Comparison of ENCODE assay signal across 30 cellular contexts in the genomic region with DNA sequence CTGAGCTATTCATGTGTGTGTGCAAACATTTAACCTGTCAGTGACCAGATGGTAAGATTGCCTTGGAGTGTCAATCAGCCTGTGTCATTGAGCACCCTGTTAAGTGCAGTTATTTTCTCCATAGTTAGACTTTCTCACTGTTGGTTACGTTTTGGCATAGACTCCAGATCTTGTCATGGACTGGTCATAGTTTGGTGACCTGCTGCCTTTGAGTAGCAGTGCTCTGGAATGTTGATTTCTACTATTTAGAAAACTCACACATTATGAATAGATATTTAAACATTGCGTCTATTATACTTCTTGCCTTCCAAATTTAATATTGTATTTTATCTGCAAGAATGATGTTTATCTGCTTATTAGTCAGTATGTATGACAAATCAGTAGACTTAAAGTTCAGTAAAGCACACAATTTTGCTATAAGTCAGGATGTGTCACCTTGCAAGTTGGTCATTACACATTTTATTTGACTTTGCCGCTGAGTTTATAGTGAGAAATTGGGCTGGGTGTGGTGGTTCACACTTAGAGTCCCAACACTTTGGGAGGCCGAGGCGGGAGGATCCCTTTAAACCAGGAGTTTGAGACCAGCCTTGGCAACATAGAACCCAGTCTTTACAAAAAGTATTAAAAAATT. TPM values are rescaled to one million over a fixed set of nuclear protein-coding genes. Genes with fewer than 3 reads are reported as not detected.
DNase-seq lines count a peak whose midpoint lies in the region; ATAC-seq and TF ChIP-seq lines count a peak whose summit lies in the region.
"Had no signal": no experiment of that assay in that cellular context is flagged by ENCODE, and none has a peak within 500 bp of the region (broad histone marks: within the 10 kb centered on the region; RNA-seq: fewer than 3 reads in every experiment).

No MANE protein-coding gene starts in this region.

- peaks cover 17% of the 10 kb centered on the region for H4K20me1 ChIP-seq in GM23248 (ENCODE audit: insufficient read depth)

- intact Hi-C loops in natural killer cell (cut with micrococcal nuclease): loop anchor here (1.0 kb wide), 1 partner anchor 42 kb away; no protein-coding TSS in a partner anchor

- WGBS in GM23248 (ENCODE audit: low coverage in 1 of 2, low lambda C conversion rate in 2 of 2, missing lambda C conversion rate in 2 of 2), 2 experiments: 86 to 91% methylated on average over 5 of the region's 5 CpGs

- H2AFZ ChIP-seq in GM23248: no peak overlapping the region

- no peak for ATAC-seq in CD4-positive, CD25-positive, alpha-beta regulatory T cell (ENCODE audit: low read depth in 2 of 2)
- no peak for ATAC-seq in activated naive CD8-positive, alpha-beta T cell treated with anti-CD3 and anti-CD28 coated beads, Interleukin-2, amount 10 ng/mL, durations not matched to agents 7 days and 5 days (ENCODE audit: low read depth)
- ATAC-seq in natural killer cell (peak; percentile 58 to 75 (median 72)), GM19035 (IDR thresholded peaks at IDR 0.05; ENCODE audit: unreplicated experiment) (no peak)
- ATAC-seq: Right ventricle myocardium inferior; stimulated activated memory B cell treated with anti-CD40 and anti-IgM and Interleukin-4, amounts not matched to agents 10 μg/mL and 1 μg/mL and 100 μg/mL, for 72 hours; T-helper 17 cell had no signal

- no peak overlapping the region for H3K9ac ChIP-seq in GM23248
- H3K9ac ChIP-seq: SK-N-SH had no signal

- no peaks in the 10 kb centered on the region for H3K27me3 ChIP-seq in CD4-positive, CD25-positive, alpha-beta regulatory T cell (ENCODE audit: control insufficient read depth, insufficient read depth, low read length)
- H3K27me3 ChIP-seq in GM23248 (replicated peaks; ENCODE audit: insufficient read depth) (no peaks in the 10 kb centered on the region), right atrium auricular region (no peaks in the 10 kb centered on the region)

- peaks cover 96% of the 10 kb centered on the region for H3K79me2 ChIP-seq in GM23248 (ENCODE audit: insufficient read depth)

- no peak overlapping the region for H3K4me3 ChIP-seq in CD4-positive, CD25-positive, alpha-beta regulatory T cell (ENCODE audit: low read depth, low read length)
- H3K4me3 ChIP-seq in GM23248: no peak overlapping the region
- no peak overlapping the region for H3K4me3 ChIP-seq in right atrium auricular region
- H3K4me3 ChIP-seq: left ventricle myocardium inferior, prostate gland had no signal

- H3F3A ChIP-seq in GM23248 (ENCODE audit: insufficient read depth): peaks cover 21% of the 10 kb centered on the region

- no peak overlapping the region for H3K4me2 ChIP-seq in GM23248 (ENCODE audit: unreplicated experiment)
- H3K4me2 ChIP-seq: SK-N-SH had no signal

- H3K27me3 Mint-ChIP-seq in CD4-positive, CD25-positive, alpha-beta regulatory T cell: no peaks in the 10 kb centered on the region
- no peaks in the 10 kb centered on the region for H3K27me3 Mint-ChIP-seq in activated naive CD8-positive, alpha-beta T cell treated with anti-CD3 and anti-CD28 coated beads, Interleukin-2, amount 10 ng/mL, durations not matched to agents 7 days and 5 days
- no peaks in the 10 kb centered on the region for H3K27me3 Mint-ChIP-seq in natural killer cell (ENCODE audit: low read depth in 2 of 2)
- H3K27me3 Mint-ChIP-seq in T-helper 2 cell treated with Interferon-gamma antibody and Interleukin-4, amounts not matched to agents 5 μg/mL and 100 μg/mL, for 36 hours (ENCODE audit: low read depth): no peaks in the 10 kb centered on the region
- H3K27me3 Mint-ChIP-seq: activated CD4-positive, alpha-beta memory T cell treated with anti-CD3 and anti-CD28 coated beads, Interleukin-2, amount 10 ng/mL, durations not matched to agents 7 days and 5 days; activated naive CD8-positive, alpha-beta T cell; IgD-negative memory B cell; stimulated activated memory B cell treated with anti-CD40 and anti-IgM and Interleukin-4, amounts not matched to agents 10 μg/mL and 1 μg/mL and 100 μg/mL, for 72 hours; T-helper 17 cell had no signal

- TF ChIP-seq CTCF in natural killer cell (IDR thresholded peaks at IDR 0.05) (no peak), right atrium auricular region (IDR thresholded peaks at IDR 0.05) (no peak)

- POLR2A ChIA-PET in activated naive CD8-positive, alpha-beta T cell treated with anti-CD3 and anti-CD28 coated beads, Interleukin-2, amount 10 ng/mL, durations not matched to agents 7 days and 5 days (lab: Charles Lee): no interaction called here

- no peak overlapping the region for H3K4me3 Mint-ChIP-seq in CD4-positive, CD25-positive, alpha-beta regulatory T cell
- no peak overlapping the region for H3K4me3 Mint-ChIP-seq in activated naive CD8-positive, alpha-beta T cell treated with anti-CD3 and anti-CD28 coated beads, Interleukin-2, amount 10 ng/mL, durations not matched to agents 7 days and 5 days
- peak overlapping the region; percentile 81 for H3K4me3 Mint-ChIP-seq in natural killer cell
- H3K4me3 Mint-ChIP-seq in T-helper 2 cell treated with Interferon-gamma antibody and Interleukin-4, amounts not matched to agents 5 μg/mL and 100 μg/mL, for 36 hours: no peak overlapping the region
- H3K4me3 Mint-ChIP-seq: activated CD4-positive, alpha-beta memory T cell treated with anti-CD3 and anti-CD28 coated beads, Interleukin-2, amount 10 ng/mL, durations not matched to agents 7 days and 5 days; activated naive CD8-positive, alpha-beta T cell; stimulated activated memory B cell treated with anti-CD40 and anti-IgM and Interleukin-4, amounts not matched to agents 10 μg/mL and 1 μg/mL and 100 μg/mL, for 72 hours; T-helper 17 cell had no signal

- no peaks in the 10 kb centered on the region for H3K9me2 ChIP-seq in GM23248 (ENCODE audit: insufficient read depth)
- H3K9me2 ChIP-seq: SK-N-SH had no signal

- peaks cover 0 to 13% (median 5%) of the 10 kb centered on the region in 7 donors for H3K9me3 Mint-ChIP-seq in CD4-positive, CD25-positive, alpha-beta regulatory T cell
- peaks cover 12% of the 10 kb centered on the region for H3K9me3 Mint-ChIP-seq in activated naive CD8-positive, alpha-beta T cell treated with anti-CD3 and anti-CD28 coated beads, Interleukin-2, amount 10 ng/mL, durations not matched to agents 7 days and 5 days
- H3K9me3 Mint-ChIP-seq in natural killer cell: peaks cover 0 to 2% of the 10 kb centered on the region in 2 donors
- H3K9me3 Mint-ChIP-seq in T-helper 2 cell treated with Interferon-gamma antibody and Interleukin-4, amounts not matched to agents 5 μg/mL and 100 μg/mL, for 36 hours: peaks cover 19% of the 10 kb centered on the region

- H3K36me3 ChIP-seq in CD4-positive, CD25-positive, alpha-beta regulatory T cell (ENCODE audit: control insufficient read depth, insufficient read depth, low read length): peaks cover 37% of the 10 kb centered on the region
- H3K36me3 ChIP-seq in GM23248 (ENCODE audit: low read depth) (peaks cover 9% of the 10 kb centered on the region), right atrium auricular region (peaks cover 27% of the 10 kb centered on the region)
- H3K36me3 ChIP-seq: prostate gland had no signal

- peaks cover 21 to 46% (median 31%) of the 10 kb centered on the region in 4 donors for H3K4me1 Mint-ChIP-seq in CD4-positive, CD25-positive, alpha-beta regulatory T cell
- peaks cover 26% of the 10 kb centered on the region for H3K4me1 Mint-ChIP-seq in activated naive CD8-positive, alpha-beta T cell treated with anti-CD3 and anti-CD28 coated beads, Interleukin-2, amount 10 ng/mL, durations not matched to agents 7 days and 5 days
- peaks cover 56 to 57% of the 10 kb centered on the region in 2 donors for H3K4me1 Mint-ChIP-seq in natural killer cell
- peaks cover 9% of the 10 kb centered on the region for H3K4me1 Mint-ChIP-seq in T-helper 2 cell treated with Interferon-gamma antibody and Interleukin-4, amounts not matched to agents 5 μg/mL and 100 μg/mL, for 36 hours (ENCODE audit: low read depth)
- H3K4me1 Mint-ChIP-seq: stimulated activated memory B cell treated with anti-CD40 and anti-IgM and Interleukin-4, amounts not matched to agents 10 μg/mL and 1 μg/mL and 100 μg/mL, for 72 hours had no signal

- peak overlapping the region in 2 of 3 donors; percentile 39 to 69 for H3K27ac Mint-ChIP-seq in CD4-positive, CD25-positive, alpha-beta regulatory T cell
- H3K27ac Mint-ChIP-seq in activated naive CD8-positive, alpha-beta T cell treated with anti-CD3 and anti-CD28 coated beads, Interleukin-2, amount 10 ng/mL, durations not matched to agents 7 days and 5 days: peak overlapping the region; percentile 78
- peak overlapping the region; percentile 90 to 95 for H3K27ac Mint-ChIP-seq in natural killer cell
- no peak overlapping the region for H3K27ac Mint-ChIP-seq in T-helper 2 cell treated with Interferon-gamma antibody and Interleukin-4, amounts not matched to agents 5 μg/mL and 100 μg/mL, for 36 hours
- H3K27ac Mint-ChIP-seq: activated CD4-positive, alpha-beta memory T cell treated with anti-CD3 and anti-CD28 coated beads, Interleukin-2, amount 10 ng/mL, durations not matched to agents 7 days and 5 days; stimulated activated memory B cell treated with anti-CD40 and anti-IgM and Interleukin-4, amounts not matched to agents 10 μg/mL and 1 μg/mL and 100 μg/mL, for 72 hours; T-helper 17 cell had no signal

- H3K9me3 ChIP-seq in CD4-positive, CD25-positive, alpha-beta regulatory T cell (ENCODE audit: control insufficient read depth in 2 of 2, low read length in 2 of 2): peaks cover 13 to 17% of the 10 kb centered on the region in 2 experiments
- H3K9me3 ChIP-seq in GM23248 (ENCODE audit: low read depth) (no peaks in the 10 kb centered on the region), right atrium auricular region (peaks cover 3 to 10% of the 10 kb centered on the region in 2 donors)
- H3K9me3 ChIP-seq: prostate gland had no signal

- peaks cover 26% of the 10 kb centered on the region for H3K36me3 Mint-ChIP-seq in CD4-positive, CD25-positive, alpha-beta regulatory T cell
- H3K36me3 Mint-ChIP-seq in activated naive CD8-positive, alpha-beta T cell treated with anti-CD3 and anti-CD28 coated beads, Interleukin-2, amount 10 ng/mL, durations not matched to agents 7 days and 5 days: peaks cover 36% of the 10 kb centered on the region
- no peaks in the 10 kb centered on the region for H3K36me3 Mint-ChIP-seq in natural killer cell
- peaks cover 38% of the 10 kb centered on the region for H3K36me3 Mint-ChIP-seq in T-helper 2 cell treated with Interferon-gamma antibody and Interleukin-4, amounts not matched to agents 5 μg/mL and 100 μg/mL, for 36 hours (ENCODE audit: low read depth)

- H3K4me1 ChIP-seq in CD4-positive, CD25-positive, alpha-beta regulatory T cell (ENCODE audit: control insufficient read depth, insufficient read depth, low read length, poor library complexity, severe bottlenecking): no peaks in the 10 kb centered on the region
- H3K4me1 ChIP-seq in GM23248 (ENCODE audit: insufficient read depth) (peaks cover 12% of the 10 kb centered on the region; the same call in 1 of the 2 replicates), right atrium auricular region (peaks cover 0 to 34% of the 10 kb centered on the region in 2 donors)
- H3K4me1 ChIP-seq: prostate gland had no signal

- no peak for DNase-seq in CD4-positive, CD25-positive, alpha-beta regulatory T cell
- DNase-seq in GM23248 (peak; percentile 27), natural killer cell (peak; percentile 46), right atrium auricular region (ENCODE audit: low spot score) (no peak), NCI-H1105 treated with DMSO at 0.1 percent for 48 hours (lab: John Stamatoyannopoulos, UW) (no peak)
- DNase-seq in activated naive CD8-positive, alpha-beta T cell treated with anti-CD3 and anti-CD28 coated beads, Interleukin-2, amount 10 ng/mL, durations not matched to agents 7 days and 5 days: no peak
- no peak for DNase-seq in T-helper 2 cell treated with Interferon-gamma antibody and Interleukin-4, amounts not matched to agents 5 μg/mL and 100 μg/mL, for 36 hours (ENCODE audit: low spot score)
- DNase-seq: activated CD4-positive, alpha-beta memory T cell treated with anti-CD3 and anti-CD28 coated beads, Interleukin-2, amount 10 ng/mL, durations not matched to agents 7 days and 5 days; activated CD4-positive, CD25-positive, alpha-beta regulatory T cell treated with anti-CD3 and anti-CD28 coated beads, Interleukin-2, amount 50 U/mL, for 72 hours; activated effector memory CD4-positive, alpha-beta T cell treated with anti-CD3 and anti-CD28 coated beads, Interleukin-2, amount 50 U/mL, for 16 hours; activated T-cell treated with anti-CD3 and anti-CD28 coated beads for 4 hours; Calu3; cortex of kidney; DMS79 treated with DMSO at 0.1 percent for 48 hours; erythroblast; GF-D8; left ventricle myocardium inferior; NCI-H1092 treated with DMSO at 0.1 percent for 48 hours; NCI-H1930; NCI-H524; OCI-M1; SK-N-SH; T-helper 17 cell had no signal

- in situ Hi-C loops in GM23248 (cut with MboI): no loop called here

- no peak overlapping the region for H3K27ac ChIP-seq in CD4-positive, CD25-positive, alpha-beta regulatory T cell (ENCODE audit: insufficient read depth, low read length, poor library complexity, severe bottlenecking)
- H3K27ac ChIP-seq in GM23248 (no peak overlapping the region), right atrium auricular region (no peak overlapping the region)
- H3K27ac ChIP-seq: C4-2B, left ventricle myocardium inferior, prostate gland had no signal

RNA-seq across cellular contexts. Expression of gene KIAA0232, which starts 42.4 kb away (rescaled TPM):
- total RNA-seq in CD4-positive, CD25-positive, alpha-beta regulatory T cell: 25.3 TPM
- polyA plus RNA-seq in CD4-positive, CD25-positive, alpha-beta regulatory T cell: 10 to 100 TPM in 2 of 4 donors, 1 to 10 TPM in 2; 5.6 to 16.7 (median 10.8) TPM
- total RNA-seq in GM23248 (2014; rRNA removed; shearing (Covaris generic)): 20.6 and 32.6 TPM in 2 replicates
- polyA plus RNA-seq in GM23248 (2016; fragmentation: Nextera tagmentation; extraction: Ambion mirVana): 20.7 and 21.7 TPM in 2 replicates
- 10 to 100 TPM; 21.5 to 23.9 TPM for total RNA-seq in activated naive CD8-positive, alpha-beta T cell treated with anti-CD3 and anti-CD28 coated beads, Interleukin-2, amount 10 ng/mL, durations not matched to agents 7 days and 5 days
- total RNA-seq in natural killer cell (10 to 100 TPM; 24.7 to 30.3 (median 28.6) TPM), right atrium auricular region (10 to 100 TPM; 47.5 to 69.4 TPM)

Comparison
In these comparisons a context has a peak if more than half of its experiments do, and no peak if none do; other contexts are left out.
1. ATAC-seq: peak in natural killer cell (3 of 3); none in CD4-positive, CD25-positive, alpha-beta regulatory T cell (0 of 2), activated naive CD8-positive, alpha-beta T cell treated with anti-CD3 and anti-CD28 coated beads, Interleukin-2, amount 10 ng/mL, durations not matched to agents 7 days and 5 days (single experiment) and GM19035 (single experiment).
2. DNase-seq: peak in GM23248 (single experiment) and natural killer cell (single experiment); none in CD4-positive, CD25-positive, alpha-beta regulatory T cell (0 of 3), activated naive CD8-positive, alpha-beta T cell treated with anti-CD3 and anti-CD28 coated beads, Interleukin-2, amount 10 ng/mL, durations not matched to agents 7 days and 5 days (single experiment), right atrium auricular region (single experiment), T-helper 2 cell treated with Interferon-gamma antibody and Interleukin-4, amounts not matched to agents 5 μg/mL and 100 μg/mL, for 36 hours (single experiment) and NCI-H1105 treated with DMSO at 0.1 percent for 48 hours (single experiment).